Comparison of ENCODE assay signal across 1 cellular context in genomic region chr3:194089357-194090177, GRCh38.
TF ChIP-seq lines count a peak whose summit lies in the region.

No MANE protein-coding gene starts in this region.

TF ChIP-seq in K562, 482 proteins besides CTCF, POLR2A, EP300 and RAD21 (continued from another document):
- TF ChIP-seq MCM3 (IDR thresholded peaks at IDR 0.05) (no peak), NCOA1 (IDR thresholded peaks at IDR 0.05; ENCODE audit: low read depth) (peak; percentile 82), CTBP1 (IDR thresholded peaks at IDR 0.05; ENCODE audit: borderline replicate concordance) (peak; percentile 93), CBX3 (IDR thresholded peaks at IDR 0.05; ENCODE audit: borderline replicate concordance in 1 of 2, low read length in 2 of 2) (peak in 1 of 2 experiments; percentile 89; a peak in 2 of 3 replicates), ZBED1 (IDR thresholded peaks at IDR 0.05) (0 out of 2 replicates have a peak, but pooled peaks have one; percentile 43), HES1 (IDR thresholded peaks at IDR 0.05; ENCODE audit: low read depth) (peak; percentile 60; the same call in 1 of the 2 replicates), RFX7 (CRISPR knock-in tag; IDR thresholded peaks at IDR 0.05) (no peak), BDP1 (IDR thresholded peaks at IDR 0.05; ENCODE audit: insufficient read depth, insufficient read length) (no peak), BRF1 (IDR thresholded peaks at IDR 0.05; ENCODE audit: borderline replicate concordance, extremely low read depth, insufficient read length) (no peak), ZNF274 (IDR thresholded peaks at IDR 0.05; ENCODE audit: borderline replicate concordance, low read depth, low read length) (no peak), ETV1 (tag; conservative IDR thresholded peaks at IDR 0.05; ENCODE audit: low read depth) (peak; percentile 87), POLR2H (tag; IDR thresholded peaks at IDR 0.05; ENCODE audit: low read depth) (peak; percentile 76), ZBTB2 (IDR thresholded peaks at IDR 0.05) (peak; percentile 60; the same call in 1 of the 2 replicates), CREB5 (CRISPR knock-in tag; IDR thresholded peaks at IDR 0.05) (0 out of 2 replicates have a peak, but pooled peaks have one; percentile 62), HNRNPUL1 (IDR thresholded peaks at IDR 0.05; ENCODE audit: low read length) (no peak), RUNX1 (IDR thresholded peaks at IDR 0.05; ENCODE audit: low read depth) (peak; percentile 30; the same call in 1 of the 2 replicates), MLLT1 (IDR thresholded peaks at IDR 0.05) (peak in 1 of 2 experiments; percentile 35; a peak in 1 of 4 replicates), ZNF444 (CRISPR knock-in tag; IDR thresholded peaks at IDR 0.05) (no peak), ESRRB (CRISPR knock-in tag; IDR thresholded peaks at IDR 0.05; ENCODE audit: borderline replicate concordance) (no peak), NR2C2 (CRISPR knock-in tag; IDR thresholded peaks at IDR 0.05) (no peak), NR2C2 (tag; IDR thresholded peaks at IDR 0.05) (peak; percentile 88), GABPA (tag; conservative IDR thresholded peaks at IDR 0.05; ENCODE audit: low read depth) (peak; percentile 60), STAT6 (CRISPR knock-in tag; IDR thresholded peaks at IDR 0.05) (no peak), XRCC3 (IDR thresholded peaks at IDR 0.05) (no peak), ZNF121 (CRISPR knock-in tag; conservative IDR thresholded peaks at IDR 0.05) (no peak), KLF10 (CRISPR knock-in tag; IDR thresholded peaks at IDR 0.05) (no peak), E2F5 (CRISPR knock-in tag; IDR thresholded peaks at IDR 0.05) (no peak), STAT5A (IDR thresholded peaks at IDR 0.05; ENCODE audit: borderline replicate concordance, low read length) (peak; percentile 57; the same call in 1 of the 2 replicates), ZNF518B (CRISPR knock-in tag; IDR thresholded peaks at IDR 0.05) (no peak), E2F4 (CRISPR knock-in tag; IDR thresholded peaks at IDR 0.05; ENCODE audit: low read depth) (no peak), MEF2A (IDR thresholded peaks at IDR 0.05; ENCODE audit: control insufficient read depth, low read depth, low read length) (no peak), TAF15 (IDR thresholded peaks at IDR 0.05; ENCODE audit: low read depth, low read length) (no peak), TFAP4 (CRISPR knock-in tag; IDR thresholded peaks at IDR 0.05; ENCODE audit: borderline replicate concordance) (peak; percentile 98), FOS (IDR thresholded peaks at IDR 0.05; ENCODE audit: extremely low read depth, insufficient read length) (peak; percentile 61), RBM22 (IDR thresholded peaks at IDR 0.05; ENCODE audit: low read depth, low read length, poor library complexity, severe bottlenecking) (no peak), RBM25 (IDR thresholded peaks at IDR 0.05; ENCODE audit: low read depth, low read length, severe bottlenecking) (no peak), DDX20 (tag; IDR thresholded peaks at IDR 0.05; ENCODE audit: low read depth) (no peak), TSHZ1 (CRISPR knock-in tag; IDR thresholded peaks at IDR 0.05) (0 out of 2 replicates have a peak, but pooled peaks have one; percentile 11), MXI1 (IDR thresholded peaks at IDR 0.05; ENCODE audit: low read depth, low read length) (no peak), TARDBP (IDR thresholded peaks at IDR 0.05) (no peak), ARID2 (IDR thresholded peaks at IDR 0.05) (no peak), ATF1 (CRISPR knock-in tag; IDR thresholded peaks at IDR 0.05) (no peak), ATF1 (tag; IDR thresholded peaks at IDR 0.05) (peak; percentile 83), XRCC5 (IDR thresholded peaks at IDR 0.05; ENCODE audit: low read depth, low read length) (no peak; the same call in none of the 2 replicates), TAF9B (IDR thresholded peaks at IDR 0.05; ENCODE audit: partially characterized antibody) (peak; percentile 95), ILF3 (IDR thresholded peaks at IDR 0.05; ENCODE audit: borderline replicate concordance) (no peak), YBX1 (IDR thresholded peaks at IDR 0.05) (no peak)
